In the genomic region with DNA sequence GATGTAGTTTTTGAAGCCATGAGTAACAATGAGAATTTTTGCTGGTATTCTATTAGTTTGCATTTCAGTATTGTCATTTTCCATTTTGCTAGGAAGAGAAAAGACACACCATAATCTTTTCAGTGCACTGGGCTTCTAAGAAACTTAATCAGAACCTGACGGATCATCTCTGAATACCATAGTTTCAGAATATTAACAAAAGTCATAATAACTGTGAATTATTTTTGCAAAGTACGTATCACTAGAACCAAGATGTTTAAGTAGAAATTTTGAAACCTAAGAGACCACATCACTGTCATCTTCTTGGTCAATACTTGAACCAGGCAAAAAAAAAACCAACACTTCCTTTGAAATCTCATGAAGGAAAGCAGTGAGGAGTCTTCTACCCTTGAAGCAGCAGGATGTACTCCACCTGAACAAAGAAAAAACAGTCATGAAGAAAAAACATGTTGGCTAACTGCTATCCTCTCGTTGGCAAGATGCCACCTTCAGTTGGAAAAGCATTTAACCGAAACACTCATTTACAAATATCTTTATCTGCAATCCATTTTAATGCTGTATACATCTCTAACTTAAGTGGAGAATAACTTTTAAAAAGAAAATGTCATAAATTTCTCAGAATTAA, we compare ENCODE assay signal across 15 cellular contexts.
DNase-seq lines count a peak whose midpoint lies in the region; ATAC-seq and TF ChIP-seq lines count a peak whose summit lies in the region.
"Had no signal": no experiment of that assay in that cellular context is flagged by ENCODE, and none has a peak within 500 bp of the region (broad histone marks: within the 10 kb centered on the region; RNA-seq: fewer than 3 reads in every experiment).

No MANE protein-coding gene starts in this region.

- H3K36me3 Mint-ChIP-seq in CD4-positive, alpha-beta T cell (ENCODE audit: low read depth), result peaks cover 19% of the 10 kb centered on the region
- H3K36me3 Mint-ChIP-seq in T-cell, result no peaks in the 10 kb centered on the region
- H3K36me3 Mint-ChIP-seq: mesothelial cell of epicardium had no signal

- TF ChIP-seq RAD21 in SK-N-SH (IDR thresholded peaks at IDR 0.05; ENCODE audit: low read length), result no peak

- H3K79me2 ChIP-seq in SK-N-SH (ENCODE audit: insufficient read depth), result peaks cover 96% of the 10 kb centered on the region

- H3K27me3 Mint-ChIP-seq in CD4-positive, alpha-beta T cell, result no peaks in the 10 kb centered on the region
- H3K27me3 Mint-ChIP-seq in T-cell, result no peaks in the 10 kb centered on the region

- ATAC-seq in CD4-positive, alpha-beta T cell (ENCODE audit: poor library complexity), result no peak
- ATAC-seq in T-cell (replicated peaks in 1 of 4) (peak in 3 of 4 experiments; percentile 49 to 60 (median 55)), HG03097 (IDR thresholded peaks at IDR 0.05; ENCODE audit: low FRiP score, unreplicated experiment) (no peak), GM19351 (IDR thresholded peaks at IDR 0.05; ENCODE audit: unreplicated experiment) (no peak)

- no peaks in the 10 kb centered on the region for H3K9me3 Mint-ChIP-seq in CD4-positive, alpha-beta T cell
- H3K9me3 Mint-ChIP-seq in T-cell, result no peaks in the 10 kb centered on the region

- H3K4me3 Mint-ChIP-seq in CD4-positive, alpha-beta T cell, result no peak overlapping the region
- H3K4me3 Mint-ChIP-seq in T-cell, result peak overlapping the region in 2 of 3 donors; percentile 2 to 54
- H3K4me3 Mint-ChIP-seq: mesothelial cell of epicardium had no signal

- POLR2A ChIA-PET in CD4-positive, alpha-beta T cell (lab: Charles Lee), result interaction anchor here (1.2 kb wide), 1 partner anchor 37 kb away, joined by 4 read pairs; no protein-coding TSS in a partner anchor
- POLR2A ChIA-PET in T-cell (lab: Charles Lee) (interaction anchor here in 1 of 2 donors (0.6 kb wide), 2 partner anchors 96 to 381 kb away, joined by 5 to 8 read pairs; no protein-coding TSS in a partner anchor), SK-N-SH (lab: Yijun Ruan, JAX) (no interaction called here)

- peaks cover 76% of the 10 kb centered on the region for H4K20me1 ChIP-seq in SK-N-SH (ENCODE audit: insufficient read depth)

- H3K4me2 ChIP-seq in SK-N-SH, result no peak overlapping the region

- no peak for TF ChIP-seq EP300 in SK-N-SH (IDR thresholded peaks at IDR 0.05; ENCODE audit: borderline replicate concordance in 1 of 2, low read depth in 1 of 2, low read length in 1 of 2)

- H3K27ac ChIP-seq in CD4-positive, alpha-beta T cell (ENCODE audit: low read depth, low read length), result no peak overlapping the region
- H3K27ac ChIP-seq in SK-N-SH (ENCODE audit: low read depth in 2 of 2, low read length in 1 of 2), result no peak overlapping the region
- H3K27ac ChIP-seq: esophagus muscularis mucosa, GM23248 had no signal

- CTCF ChIA-PET in CD4-positive, alpha-beta T cell (lab: Charles Lee), result interaction anchor here (0.7 kb wide), 1 partner anchor 40 kb away, joined by 3 read pairs; no protein-coding TSS in a partner anchor
- CTCF ChIA-PET in T-cell (lab: Charles Lee), result no interaction called here
- CTCF ChIA-PET in SK-N-SH (lab: Yijun Ruan, JAX), result interaction anchor here (1.4 to 2.7 kb wide), 2 partner anchors 28 to 325 kb away, joined by 3 to 9 read pairs; no protein-coding TSS in a partner anchor

- intact Hi-C loops in CD4-positive, alpha-beta T cell (cut with DNase I, micrococcal nuclease), result no loop called here

- H3F3A ChIP-seq in SK-N-SH (replicated peaks; ENCODE audit: insufficient read depth), result peaks cover 13% of the 10 kb centered on the region

- H3K9ac ChIP-seq in SK-N-SH, result no peak overlapping the region
- H3K9ac ChIP-seq: GM23248 had no signal

- no peaks in the 10 kb centered on the region for H3K9me3 ChIP-seq in CD4-positive, alpha-beta T cell (ENCODE audit: control insufficient read depth, low read length)
- H3K9me3 ChIP-seq in SK-N-SH, result no peaks in the 10 kb centered on the region

- peaks cover 74% of the 10 kb centered on the region for H3K4me1 Mint-ChIP-seq in CD4-positive, alpha-beta T cell (ENCODE audit: low read depth)
- H3K4me1 Mint-ChIP-seq in T-cell, result peaks cover 66 to 74% (median 71%) of the 10 kb centered on the region in 3 donors

- no peak overlapping the region for H2AFZ ChIP-seq in SK-N-SH (ENCODE audit: low read depth)
- H2AFZ ChIP-seq: GM23248 had no signal

- H3K27me3 ChIP-seq in CD4-positive, alpha-beta T cell (ENCODE audit: control insufficient read depth, insufficient read depth, low read length), result no peaks in the 10 kb centered on the region
- H3K27me3 ChIP-seq in SK-N-SH (ENCODE audit: insufficient read depth), result no peaks in the 10 kb centered on the region
- H3K27me3 ChIP-seq: esophagus muscularis mucosa had no signal

- H3K4me3 ChIP-seq in GM12865 (ENCODE audit: low read depth, low read length), result no peak overlapping the region
- H3K4me3 ChIP-seq in fibroblast of pulmonary artery (replicated peaks; ENCODE audit: low read depth, low read length), result no peak overlapping the region
- H3K4me3 ChIP-seq in SK-N-SH (ENCODE audit: low read depth in 2 of 2, low read length in 1 of 2), result no peak overlapping the region
- H3K4me3 ChIP-seq: esophagus muscularis mucosa, GM23248 had no signal

- H3K9me2 ChIP-seq in SK-N-SH, result no peaks in the 10 kb centered on the region

- no peak for TF ChIP-seq CTCF in CD4-positive, alpha-beta T cell (IDR thresholded peaks at IDR 0.05)
- TF ChIP-seq CTCF in GM12865 (IDR thresholded peaks at IDR 0.05; ENCODE audit: insufficient read depth, low read depth, low read length, missing control alignments), result no peak
- TF ChIP-seq CTCF in fibroblast of pulmonary artery (IDR thresholded peaks at IDR 0.05; ENCODE audit: low read length, missing control alignments), result no peak
- TF ChIP-seq CTCF in SK-N-SH (IDR thresholded peaks at IDR 0.05), result no peak

- 89% methylated on average over 4 of the region's 4 CpGs for WGBS in SK-N-SH (ENCODE audit: low lambda C conversion rate)

- no peak for DNase-seq in CD4-positive, alpha-beta T cell
- peak; percentile 7 for DNase-seq in GM12865 (ENCODE audit: low read depth)
- DNase-seq in T-cell, result peak in 1 of 34 experiments; percentile 4
- peak; percentile 30 for DNase-seq in fibroblast of pulmonary artery (ENCODE audit: low read depth)
- DNase-seq in AML-193 (lab: John Stamatoyannopoulos, UW), result no peak
- DNase-seq in SK-N-SH, result no peak
- DNase-seq: cerebellar nuclear complex; GM23248; NCI-H1694 treated with DMSO at 0.1 percent for 48 hours; retina; stimulated activated CD4-positive, alpha-beta T cell treated with anti-CD3 and anti-CD28 coated beads, Interleukin-4, amount 100 ng/mL, for 24 hours had no signal

- peaks cover 5 to 13% of the 10 kb centered on the region in 2 experiments; a peak in 3 of 4 replicates for H3K4me1 ChIP-seq in SK-N-SH (ENCODE audit: control insufficient read depth in 1 of 2, insufficient read depth in 2 of 2, low read depth in 1 of 2, low read length in 1 of 2)

- H3K27ac Mint-ChIP-seq in CD4-positive, alpha-beta T cell, result peak overlapping the region; percentile 31
- peak overlapping the region; percentile 55 to 71 for H3K27ac Mint-ChIP-seq in T-cell
- H3K27ac Mint-ChIP-seq: mesothelial cell of epicardium had no signal

- peaks cover 0 to 3% of the 10 kb centered on the region in 2 experiments for H3K36me3 ChIP-seq in SK-N-SH (replicated peaks in 1 of 2; ENCODE audit: control insufficient read depth in 1 of 2, insufficient read depth in 2 of 2, low read length in 1 of 2)
- H3K36me3 ChIP-seq: esophagus muscularis mucosa had no signal

TF ChIP-seq in SK-N-SH, 30 proteins besides CTCF, POLR2A, EP300 and RAD21:
- TF ChIP-seq FOXJ3 (CRISPR knock-in tag; IDR thresholded peaks at IDR 0.05) (no peak), FOSL2 (IDR thresholded peaks at IDR 0.05; ENCODE audit: borderline replicate concordance, low read depth) (no peak), CHD2 (IDR thresholded peaks at IDR 0.05; ENCODE audit: low read length, partially characterized antibody) (no peak), TCF12 (IDR thresholded peaks at IDR 0.05) (no peak), POLR2AphosphoS5 (IDR thresholded peaks at IDR 0.05; ENCODE audit: low read depth, low read length) (no peak), USF1 (IDR thresholded peaks at IDR 0.05; ENCODE audit: borderline replicate concordance, low read depth) (no peak), JUND (IDR thresholded peaks at IDR 0.05) (no peak), MEF2A (IDR thresholded peaks at IDR 0.05; ENCODE audit: borderline replicate concordance, low read depth) (no peak), MXI1 (IDR thresholded peaks at IDR 0.05; ENCODE audit: low read depth, low read length) (no peak), YY1 (IDR thresholded peaks at IDR 0.05; ENCODE audit: low read depth) (no peak), SMC3 (IDR thresholded peaks at IDR 0.05; ENCODE audit: low read depth, low read length) (no peak), MAX (IDR thresholded peaks at IDR 0.05; ENCODE audit: low read depth) (no peak), RFX5 (IDR thresholded peaks at IDR 0.05; ENCODE audit: low read length) (no peak), SIN3A (IDR thresholded peaks at IDR 0.05; ENCODE audit: borderline replicate concordance, low read depth, low read length) (no peak), TAF1 (IDR thresholded peaks at IDR 0.05; ENCODE audit: borderline replicate concordance, low read depth, low read length) (no peak), TEAD4 (IDR thresholded peaks at IDR 0.05; ENCODE audit: borderline replicate concordance, insufficient read depth) (no peak), RXRA (IDR thresholded peaks at IDR 0.05; ENCODE audit: borderline replicate concordance, low read depth) (no peak), GABPA (IDR thresholded peaks at IDR 0.05; ENCODE audit: low read depth) (no peak)

Comparison
In these comparisons a context has a peak if more than half of its experiments do, and no peak if none do; other contexts are left out.
1. ATAC-seq: peak in T-cell (3 of 4); none in CD4-positive, alpha-beta T cell (single experiment), HG03097 (single experiment) and GM19351 (single experiment).
2. DNase-seq: peak in GM12865 (single experiment) and fibroblast of pulmonary artery (single experiment); none in CD4-positive, alpha-beta T cell (0 of 10), AML-193 (0 of 2) and SK-N-SH (single experiment).
3. CTCF ChIA-PET loops: an anchor here in CD4-positive, alpha-beta T cell (0.7 kb wide) and SK-N-SH (1.4 to 2.7 kb wide); none called in T-cell.